Comparison of ENCODE assay signal across 1 cellular context in genomic region chr12:76697849-76698248, GRCh38.
TF ChIP-seq lines count a peak whose summit lies in the region.

No MANE protein-coding gene starts in this region.

TF ChIP-seq in K562, 482 proteins besides CTCF, POLR2A, EP300 and RAD21 (continued from another document):
- TF ChIP-seq ZBTB40 (IDR thresholded peaks at IDR 0.05) (peak; percentile 23; the same call in 1 of the 2 replicates), ZBTB40 (CRISPR knock-in tag; IDR thresholded peaks at IDR 0.05) (no peak), GABPA (tag; conservative IDR thresholded peaks at IDR 0.05; ENCODE audit: low read depth) (peak; percentile 62)
